In genomic region chr7:155136619-155137243, GRCh38 we compare ENCODE assay signal across 28 cellular contexts.
DNase-seq lines count a peak whose midpoint lies in the region; ATAC-seq, FAIRE-seq and TF ChIP-seq lines count a peak whose summit lies in the region.
"Had no signal": no experiment of that assay in that cellular context is flagged by ENCODE, and none has a peak within 500 bp of the region (broad histone marks: within the 10 kb centered on the region; RNA-seq: fewer than 3 reads in every experiment).

No MANE protein-coding gene starts in this region.

- CTCF ChIA-PET in activated CD4-positive, alpha-beta T cell treated with anti-CD3 and anti-CD28 coated beads for 36 hours (lab: Charles Lee), result no interaction called here
- CTCF ChIA-PET in K562 (lab: Yijun Ruan, JAX; ENCODE audit: low intra/inter-chr PET ratio), result no interaction called here

- peaks cover 18 to 35% of the 10 kb centered on the region in 2 experiments for H3K27me3 ChIP-seq in K562 (ENCODE audit: control insufficient read depth in 2 of 2, insufficient read depth in 2 of 2, low read length in 2 of 2)
- H3K27me3 ChIP-seq: MG63 had no signal

- H3K27ac Mint-ChIP-seq in activated CD4-positive, alpha-beta T cell treated with anti-CD3 and anti-CD28 coated beads for 36 hours, result no peak overlapping the region
- no peak overlapping the region for H3K27ac Mint-ChIP-seq in activated CD4-positive, alpha-beta T cell treated with anti-CD3 and anti-CD28 coated beads, Interleukin-2, amount 10 ng/mL, durations not matched to agents 24 days and 14 days
- H3K27ac Mint-ChIP-seq: B cell; CD8-positive, alpha-beta memory T cell; H9 had no signal

- no peaks in the 10 kb centered on the region for H3K4me1 ChIP-seq in K562 (replicated peaks in 1 of 2; ENCODE audit: control insufficient read depth in 2 of 2, insufficient read depth in 2 of 2, low read length in 2 of 2)

- DNase-seq in activated CD4-positive, alpha-beta T cell treated with anti-CD3 and anti-CD28 coated beads for 36 hours, result no peak
- DNase-seq in activated CD4-positive, alpha-beta T cell treated with anti-CD3 and anti-CD28 coated beads, Interleukin-2, amount 10 ng/mL, durations not matched to agents 24 days and 14 days, result no peak
- DNase-seq in K562 (ENCODE audit: extremely low read depth in 1 of 4, low spot score in 3 of 4) (no peak), kidney tubule cell (ENCODE audit: low spot score) (peak; percentile 47), NCI-H1694 treated with DMSO at 0.1 percent for 48 hours (lab: John Stamatoyannopoulos, UW) (no peak), NCI-H524 treated with DMSO at 0.1 percent for 48 hours (lab: John Stamatoyannopoulos, UW) (no peak), COLO829 (ENCODE audit: low spot score) (no peak)
- DNase-seq: CD8-positive, alpha-beta memory T cell; DMS153; GDM1; GM23248; H9; Kasumi-1; MG63; NCI-H1105 treated with DMSO at 0.1 percent for 48 hours; NCI-H146; NCI-H2029; NCI-H446; NCI-H526; NCI-H82; NK-92 treated with Interleukin-12 subunit alpha and Interleukin-12 subunit beta, amount 100 ng/mL, for 24 hours; PC-9; SHP77 treated with DMSO at 0.1 percent for 48 hours had no signal

- no peak for TF ChIP-seq POLR2A in K562 (conservative IDR thresholded peaks at IDR 0.05)

- H3K4me2 ChIP-seq in K562 (ENCODE audit: insufficient read depth, low read length), result no peak overlapping the region
- H3K4me2 ChIP-seq: PC-9 had no signal

- no peak overlapping the region for H3K27ac ChIP-seq in K562 (ENCODE audit: extremely low read depth, low read depth, low read length)
- H3K27ac ChIP-seq: 22Rv1, C4-2B, GM23248, PC-9 had no signal

- under 1% methylated on average over 4 of the region's 4 CpGs for WGBS in K562 (ENCODE audit: insufficient coverage, low coverage, missing lambda C conversion rate)

- POLR2A ChIA-PET in activated CD4-positive, alpha-beta T cell treated with anti-CD3 and anti-CD28 coated beads for 36 hours (lab: Charles Lee), result no interaction called here
- POLR2A ChIA-PET in K562 (lab: Yijun Ruan, JAX), result no interaction called here

- no peaks in the 10 kb centered on the region for H3K9me1 ChIP-seq in K562 (ENCODE audit: control insufficient read depth, insufficient read depth, low read length)

- in situ Hi-C loops in K562 (cut with MboI), result no loop called here

- BruUV-seq in K562 (replicated peaks; lab: Mats Ljungman, UMichigan), result no TSS peak

- no peaks in the 10 kb centered on the region for H3K36me3 ChIP-seq in K562 (ENCODE audit: control insufficient read depth, insufficient read depth, low read length)
- H3K36me3 ChIP-seq: MG63 had no signal

- no peak overlapping the region for H3K9ac ChIP-seq in K562 (ENCODE audit: insufficient read depth in 1 of 2, low read depth in 2 of 2, low read length in 2 of 2)
- H3K9ac ChIP-seq: GM23248 had no signal

- H3K79me2 ChIP-seq in K562 (ENCODE audit: control insufficient read depth, insufficient read depth, low read length), result no peaks in the 10 kb centered on the region

- no peaks in the 10 kb centered on the region for H3K36me3 Mint-ChIP-seq in activated CD4-positive, alpha-beta T cell treated with anti-CD3 and anti-CD28 coated beads for 36 hours (ENCODE audit: low read depth)
- H3K36me3 Mint-ChIP-seq in activated CD4-positive, alpha-beta T cell treated with anti-CD3 and anti-CD28 coated beads, Interleukin-2, amount 10 ng/mL, durations not matched to agents 24 days and 14 days (ENCODE audit: low read depth), result no peaks in the 10 kb centered on the region
- H3K36me3 Mint-ChIP-seq: CD8-positive, alpha-beta memory T cell had no signal

- no peaks in the 10 kb centered on the region for H3K9me3 Mint-ChIP-seq in activated CD4-positive, alpha-beta T cell treated with anti-CD3 and anti-CD28 coated beads for 36 hours (ENCODE audit: low read depth)
- H3K9me3 Mint-ChIP-seq in activated CD4-positive, alpha-beta T cell treated with anti-CD3 and anti-CD28 coated beads, Interleukin-2, amount 10 ng/mL, durations not matched to agents 24 days and 14 days, result no peaks in the 10 kb centered on the region
- H3K9me3 Mint-ChIP-seq: H9 had no signal

- H3K4me3 Mint-ChIP-seq in activated CD4-positive, alpha-beta T cell treated with anti-CD3 and anti-CD28 coated beads for 36 hours, result no peak overlapping the region
- H3K4me3 Mint-ChIP-seq in activated CD4-positive, alpha-beta T cell treated with anti-CD3 and anti-CD28 coated beads, Interleukin-2, amount 10 ng/mL, durations not matched to agents 24 days and 14 days, result no peak overlapping the region
- H3K4me3 Mint-ChIP-seq: B cell; CD8-positive, alpha-beta memory T cell; H9 had no signal

- no peak for TF ChIP-seq EP300 in K562 (IDR thresholded peaks at IDR 0.05; ENCODE audit: low read length)

- TF ChIP-seq CTCF in K562 (IDR thresholded peaks at IDR 0.05 in 2 of 3, conservative IDR thresholded peaks at IDR 0.05 in 1 of 3; ENCODE audit: insufficient read depth in 2 of 3, low read depth in 1 of 3, low read length in 3 of 3), result no peak

- no peaks in the 10 kb centered on the region for H4K20me1 ChIP-seq in K562 (replicated peaks; ENCODE audit: control insufficient read depth, insufficient read depth, low read length)

- no peak overlapping the region for H3K4me3 ChIP-seq in K562
- H3K4me3 ChIP-seq: GM23248, MG63, PC-9 had no signal

- peaks cover 17% of the 10 kb centered on the region for H3K27me3 Mint-ChIP-seq in activated CD4-positive, alpha-beta T cell treated with anti-CD3 and anti-CD28 coated beads for 36 hours
- H3K27me3 Mint-ChIP-seq in activated CD4-positive, alpha-beta T cell treated with anti-CD3 and anti-CD28 coated beads, Interleukin-2, amount 10 ng/mL, durations not matched to agents 24 days and 14 days, result no peaks in the 10 kb centered on the region

- no peak for TF ChIP-seq RAD21 in K562 (CRISPR knock-in tag; conservative IDR thresholded peaks at IDR 0.05 in 1 of 2, IDR thresholded peaks at IDR 0.05 in 1 of 2)

- intact Hi-C loops in activated CD4-positive, alpha-beta T cell treated with anti-CD3 and anti-CD28 coated beads for 36 hours (cut with DNase I, micrococcal nuclease), result no loop called here
- intact Hi-C loops in activated CD4-positive, alpha-beta T cell treated with anti-CD3 and anti-CD28 coated beads, Interleukin-2, amount 10 ng/mL, durations not matched to agents 24 days and 14 days (cut with micrococcal nuclease), result no loop called here
- intact Hi-C loops in K562 (cut with micrococcal nuclease), result no loop called here

- no peaks in the 10 kb centered on the region for H3K4me1 Mint-ChIP-seq in activated CD4-positive, alpha-beta T cell treated with anti-CD3 and anti-CD28 coated beads for 36 hours
- H3K4me1 Mint-ChIP-seq in activated CD4-positive, alpha-beta T cell treated with anti-CD3 and anti-CD28 coated beads, Interleukin-2, amount 10 ng/mL, durations not matched to agents 24 days and 14 days, result no peaks in the 10 kb centered on the region
- H3K4me1 Mint-ChIP-seq: B cell; CD8-positive, alpha-beta memory T cell had no signal

- peak; percentile 42 for ATAC-seq in activated CD4-positive, alpha-beta T cell treated with anti-CD3 and anti-CD28 coated beads for 36 hours
- ATAC-seq in K562, result no peak
- ATAC-seq: HepG2 had no signal

- no peaks in the 10 kb centered on the region; the same call in 1 of the 2 replicates for H3K9me3 ChIP-seq in K562 (replicated peaks; ENCODE audit: control insufficient read depth, insufficient read depth, low read depth, low read length)
- H3K9me3 ChIP-seq: MG63 had no signal

- peak; percentile 15 for FAIRE-seq in K562 (lab: Jason Lieb, UNC)
- FAIRE-seq: GM12891, HepG2 had no signal

- no peak overlapping the region for H2AFZ ChIP-seq in K562 (ENCODE audit: low read depth, low read length)
- H2AFZ ChIP-seq: GM23248, PC-9 had no signal

TF ChIP-seq in K562, 482 proteins besides CTCF, POLR2A, EP300 and RAD21:
- TF ChIP-seq NFXL1 (CRISPR knock-in tag; IDR thresholded peaks at IDR 0.05), result no peak
- TF ChIP-seq RREB1 (CRISPR knock-in tag; IDR thresholded peaks at IDR 0.05), result no peak
- TF ChIP-seq TAF7 (tag; IDR thresholded peaks at IDR 0.05), result no peak
- no peak for TF ChIP-seq COPS2 (conservative IDR thresholded peaks at IDR 0.05)
- no peak for TF ChIP-seq RBFOX2 (IDR thresholded peaks at IDR 0.05; ENCODE audit: low read depth, low read length)
